ENCODE assay signal across 25 cellular contexts in genomic region chr15:56128081-56128480, GRCh38.
"Had no signal": no experiment of that assay in that cellular context is flagged by ENCODE, and none has a peak within 500 bp of the region (broad histone marks: within the 10 kb centered on the region; RNA-seq: fewer than 3 reads in every experiment).

No MANE protein-coding gene starts in this region.

- H3K4me3 ChIP-seq: K562, SJSA1, SK-N-MC had no signal

- H3K4me1 ChIP-seq: SJSA1 had no signal

- FAIRE-seq: HTR-8/SVneo, K562, RCC 7860 had no signal

- H3K27me3 ChIP-seq: SJSA1 had no signal

- DNase-seq: Kasumi-1, NCI-H1092, NCI-H1105 treated with DMSO at 0.1 percent for 48 hours, NCI-H1417 treated with DMSO at 0.1 percent for 48 hours, NCI-H146, NCI-H1694 treated with DMSO at 0.1 percent for 48 hours, NCI-H1930, NCI-H2081, NCI-H2107, NCI-H226, NCI-H446, NCI-H510A, NCI-H524 treated with DMSO at 0.1 percent for 48 hours, NCI-H69, NCI-H774, Right ventricle myocardium superior, RPMI8226, SIG-M5 had no signal

- ATAC-seq: K562 had no signal

- H3K27ac ChIP-seq: HL-60, KMS-11, SJSA1, SK-N-MC had no signal
